25 cellular contexts compared by ENCODE assay signal in genomic region chr1:34369701-34370455, GRCh38.
"Had no signal": no experiment of that assay in that cellular context is flagged by ENCODE, and none has a peak within 500 bp of the region (broad histone marks: within the 10 kb centered on the region; RNA-seq: fewer than 3 reads in every experiment).

No MANE protein-coding gene starts in this region.

- H3K27ac Mint-ChIP-seq: naive thymus-derived CD4-positive, alpha-beta T cell; natural killer cell; nephron; neural progenitor cell; stimulated activated naive B cell treated with anti-CD40 and anti-IgM and Interleukin-4, amounts not matched to agents 10 μg/mL and 1 μg/mL and 100 μg/mL, for 72 hours; stimulated activated naive CD8-positive, alpha-beta T cell treated with anti-CD3 and anti-CD28 coated beads, Interleukin-15, Interleukin-2, amounts not matched to agents 100 ng/mL and 50 ng/mL, for 24 hours had no signal

- H3K4me3 Mint-ChIP-seq: naive thymus-derived CD4-positive, alpha-beta T cell; natural killer cell; nephron; neural progenitor cell; stimulated activated naive B cell treated with anti-CD40 and anti-IgM and Interleukin-4, amounts not matched to agents 10 μg/mL and 1 μg/mL and 100 μg/mL, for 72 hours; stimulated activated naive CD8-positive, alpha-beta T cell treated with anti-CD3 and anti-CD28 coated beads, Interleukin-15, Interleukin-2, amounts not matched to agents 100 ng/mL and 50 ng/mL, for 24 hours had no signal

- DNase-seq: naive thymus-derived CD4-positive, alpha-beta T cell; natural killer cell; occipital lobe; pancreas; psoas muscle; right cardiac atrium; right lobe of liver; sigmoid colon; small intestine; stimulated activated CD4-positive, alpha-beta T cell treated with anti-CD3 and anti-CD28 coated beads, Interleukin-1b, Interleukin-23, amount 100 ng/mL, for 48 hours; stimulated activated CD4-positive, alpha-beta T cell treated with anti-CD3 and anti-CD28 coated beads, Interleukin-4, amount 100 ng/mL, for 1 hour; stimulated activated CD4-positive, alpha-beta T cell treated with anti-CD3 and anti-CD28 coated beads, Interleukin-4, amount 100 ng/mL, for 4 hours; stimulated activated CD8-positive, alpha-beta memory T cell treated with anti-CD3 and anti-CD28 coated beads, Interleukin-4, amount 100 ng/mL, for 48 hours; stimulated activated naive B cell treated with anti-CD40 and anti-IgM and Interleukin-4, amounts not matched to agents 10 μg/mL and 1 μg/mL and 100 μg/mL, for 72 hours; stimulated activated naive CD4-positive, alpha-beta T cell treated with Interleukin-2 at 50 U/mL for 16 hours; stomach; thyroid gland; trophoblast cell; upper lobe of left lung had no signal

- H3K4me1 Mint-ChIP-seq: natural killer cell; nephron; neural progenitor cell; stimulated activated naive B cell treated with anti-CD40 and anti-IgM and Interleukin-4, amounts not matched to agents 10 μg/mL and 1 μg/mL and 100 μg/mL, for 72 hours had no signal

- H3K36me3 ChIP-seq: neural progenitor cell, pancreas, right lobe of liver, sigmoid colon, stomach, thoracic aorta, thyroid gland, tibial nerve, upper lobe of left lung, vagina had no signal

- H3K27ac ChIP-seq: neural progenitor cell, pancreas, psoas muscle, right lobe of liver, sigmoid colon, stomach, thoracic aorta, thyroid gland, tibial nerve, upper lobe of left lung, vagina had no signal

- H3K27me3 ChIP-seq: neural progenitor cell, sigmoid colon, thyroid gland, tibial nerve, upper lobe of left lung, vagina had no signal

- H3K9me3 ChIP-seq: pancreas, psoas muscle, right lobe of liver, sigmoid colon, thoracic aorta, thyroid gland, tibial nerve, upper lobe of left lung, vagina had no signal

- ATAC-seq: naive thymus-derived CD4-positive, alpha-beta T cell; natural killer cell; pancreas; psoas muscle; right cardiac atrium; right lobe of liver; stimulated activated naive B cell treated with anti-CD40 and anti-IgM and Interleukin-4, amounts not matched to agents 10 μg/mL and 1 μg/mL and 100 μg/mL, for 72 hours had no signal

- H3K4me1 ChIP-seq: neural progenitor cell, pancreas, psoas muscle, right lobe of liver, sigmoid colon, stomach, thyroid gland, tibial nerve, upper lobe of left lung, vagina had no signal

- H3K36me3 Mint-ChIP-seq: naive thymus-derived CD4-positive, alpha-beta T cell; natural killer cell; neural progenitor cell; stimulated activated naive B cell treated with anti-CD40 and anti-IgM and Interleukin-4, amounts not matched to agents 10 μg/mL and 1 μg/mL and 100 μg/mL, for 72 hours had no signal

- H3K4me3 ChIP-seq: neural progenitor cell, pancreas, psoas muscle, right lobe of liver, sigmoid colon, stomach, thoracic aorta, thyroid gland, tibial nerve, upper lobe of left lung, vagina had no signal

- H3K9me3 Mint-ChIP-seq: natural killer cell; nephron; neural progenitor cell; stimulated activated naive B cell treated with anti-CD40 and anti-IgM and Interleukin-4, amounts not matched to agents 10 μg/mL and 1 μg/mL and 100 μg/mL, for 72 hours had no signal
